ENCODE assay signal across 1 cellular context in genomic region chr12:46263140-46264017, GRCh38.
TF ChIP-seq lines count a peak whose summit lies in the region.

No MANE protein-coding gene starts in this region.

TF ChIP-seq in WTC11, 78 proteins besides CTCF, POLR2A, EP300 and RAD21 (continued from another document):
- TF ChIP-seq, protein P1, sequence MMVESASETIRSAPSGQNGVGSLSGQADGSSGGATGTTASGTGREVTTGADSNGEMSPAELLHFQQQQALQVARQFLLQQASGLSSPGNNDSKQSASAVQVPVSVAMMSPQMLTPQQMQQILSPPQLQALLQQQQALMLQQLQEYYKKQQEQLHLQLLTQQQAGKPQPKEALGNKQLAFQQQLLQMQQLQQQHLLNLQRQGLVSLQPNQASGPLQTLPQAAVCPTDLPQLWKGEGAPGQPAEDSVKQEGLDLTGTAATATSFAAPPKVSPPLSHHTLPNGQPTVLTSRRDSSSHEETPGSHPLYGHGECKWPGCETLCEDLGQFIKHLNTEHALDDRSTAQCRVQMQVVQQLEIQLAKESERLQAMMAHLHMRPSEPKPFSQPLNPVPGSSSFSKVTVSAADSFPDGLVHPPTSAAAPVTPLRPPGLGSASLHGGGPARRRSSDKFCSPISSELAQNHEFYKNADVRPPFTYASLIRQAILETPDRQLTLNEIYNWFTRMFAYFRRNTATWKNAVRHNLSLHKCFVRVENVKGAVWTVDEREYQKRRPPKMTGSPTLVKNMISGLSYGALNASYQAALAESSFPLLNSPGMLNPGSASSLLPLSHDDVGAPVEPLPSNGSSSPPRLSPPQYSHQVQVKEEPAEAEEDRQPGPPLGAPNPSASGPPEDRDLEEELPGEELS (CRISPR knock-in tag; IDR thresholded peaks at IDR 0.05): no peak
- TF ChIP-seq EMX1 (CRISPR knock-in tag; IDR thresholded peaks at IDR 0.05) (no peak), NR1H2 (CRISPR knock-in tag; IDR thresholded peaks at IDR 0.05) (no peak), TP53 (CRISPR knock-in tag; IDR thresholded peaks at IDR 0.05) (no peak), ZNF317 (CRISPR knock-in tag; IDR thresholded peaks at IDR 0.05; ENCODE audit: borderline replicate concordance, low read depth) (no peak), ZNF232 (CRISPR knock-in tag; IDR thresholded peaks at IDR 0.05) (no peak), ATF1 (CRISPR knock-in tag; IDR thresholded peaks at IDR 0.05) (no peak)
